8 cellular contexts compared by ENCODE assay signal in the genomic region with DNA sequence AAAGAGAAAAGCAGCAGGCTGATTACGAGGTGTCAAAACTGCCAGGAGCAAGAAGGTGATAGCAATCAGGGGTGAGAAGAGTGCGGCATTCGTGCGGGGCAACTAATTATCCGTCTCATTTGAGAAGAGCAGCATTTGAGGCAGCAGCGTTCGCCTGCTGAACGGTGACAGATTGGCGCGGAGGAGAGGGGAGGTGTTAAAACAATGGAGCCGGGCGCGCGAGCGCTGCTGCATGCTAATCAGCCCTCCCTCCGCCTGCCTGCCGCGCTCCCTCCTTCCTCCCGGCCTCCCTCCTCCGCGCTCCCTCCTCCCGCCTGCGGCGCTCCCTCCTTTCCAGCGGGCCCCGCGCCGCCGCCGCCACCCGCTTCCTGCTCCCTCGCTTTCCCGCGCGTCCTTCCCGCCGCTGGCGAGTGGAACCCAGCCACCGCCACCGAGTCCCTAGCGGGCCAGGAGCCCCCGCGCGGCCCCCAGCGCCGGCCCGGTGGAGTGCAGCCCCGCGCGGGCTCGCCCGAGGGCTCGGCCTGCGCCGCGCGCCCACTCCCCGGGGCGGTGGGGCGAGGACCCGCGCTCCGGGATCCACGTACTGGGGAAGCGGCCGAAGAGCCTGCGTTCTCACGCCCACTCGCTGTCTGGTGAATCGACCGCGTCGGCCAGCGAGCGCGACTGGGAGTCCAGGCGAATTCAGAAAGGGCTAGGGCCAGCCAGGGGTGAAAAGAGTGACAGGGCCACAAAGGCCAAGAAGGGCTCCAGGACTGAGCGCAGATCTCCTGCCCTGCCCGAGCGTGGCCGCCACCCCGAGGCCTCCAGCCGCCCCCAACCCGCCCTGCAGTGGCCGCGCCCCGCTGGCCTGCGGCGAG.
DNase-seq lines count a peak whose midpoint lies in the region; ATAC-seq, FAIRE-seq and TF ChIP-seq lines count a peak whose summit lies in the region.

No MANE protein-coding gene starts in this region.

- H3K9me3 Mint-ChIP-seq in T-helper 1 cell treated with Interleukin-12 subunit alpha and Interleukin-12 subunit beta and Interleukin-4 antibody, amounts not matched to agents 30 μg/mL and 1 μg/mL, for 36 hours, result no peaks in the 10 kb centered on the region
- no peaks in the 10 kb centered on the region for H3K9me3 Mint-ChIP-seq in astrocyte (ENCODE audit: unreplicated experiment)

- H3K27ac ChIP-seq in astrocyte (ENCODE audit: low read depth, low read length), result no peak overlapping the region

- H3K36me3 ChIP-seq in BE2C, result no peaks in the 10 kb centered on the region
- H3K36me3 ChIP-seq in astrocyte (ENCODE audit: insufficient read depth, low read length), result no peaks in the 10 kb centered on the region

- peak overlapping the region; percentile 42 for H3K27ac Mint-ChIP-seq in T-helper 1 cell treated with Interleukin-12 subunit alpha and Interleukin-12 subunit beta and Interleukin-4 antibody, amounts not matched to agents 30 μg/mL and 1 μg/mL, for 36 hours
- peak overlapping the region; percentile 87 for H3K27ac Mint-ChIP-seq in astrocyte (ENCODE audit: unreplicated experiment)

- TF ChIP-seq CTCF in BE2C (IDR thresholded peaks at IDR 0.05; ENCODE audit: low read depth, low read length) (no peak), astrocyte (IDR thresholded peaks at IDR 0.05; ENCODE audit: insufficient read depth, low read depth, low read length) (no peak)

- peak; percentile 41 for DNase-seq in BE2C
- DNase-seq in astrocyte (ENCODE audit: low read depth), result peak; percentile 46
- peak; percentile 31 for DNase-seq in hepatic stellate cell (ENCODE audit: low spot score)
- peak; percentile 76 for DNase-seq in pons (ENCODE audit: low spot score)
- no peak for DNase-seq in NK-92 treated with Interleukin-12 subunit alpha and Interleukin-12 subunit beta, amount 100 ng/mL, for 24 hours (lab: John Stamatoyannopoulos, UW)

- peaks cover 35% of the 10 kb centered on the region for H3K4me1 Mint-ChIP-seq in T-helper 1 cell treated with Interleukin-12 subunit alpha and Interleukin-12 subunit beta and Interleukin-4 antibody, amounts not matched to agents 30 μg/mL and 1 μg/mL, for 36 hours (ENCODE audit: low read depth)
- peaks cover 22% of the 10 kb centered on the region for H3K4me1 Mint-ChIP-seq in astrocyte (ENCODE audit: low read depth, unreplicated experiment)

- H4K20me1 ChIP-seq in astrocyte (ENCODE audit: insufficient read depth, low read length), result no peaks in the 10 kb centered on the region

- FAIRE-seq in astrocyte (lab: Jason Lieb, UNC), result no peak

- peak overlapping the region; percentile 98 for H3K4me2 ChIP-seq in astrocyte (ENCODE audit: low read length)

- H3K27me3 ChIP-seq in BE2C (no peaks in the 10 kb centered on the region), astrocyte (ENCODE audit: insufficient read depth, low read length) (no peaks in the 10 kb centered on the region)

- TF ChIP-seq POLR2A in GM19193 (IDR thresholded peaks at IDR 0.05; ENCODE audit: extremely low read depth, insufficient read depth, insufficient read length), result peak; percentile 28

- peak overlapping the region; percentile 70 for H3K9ac ChIP-seq in astrocyte (ENCODE audit: low read length)

- H2AFZ ChIP-seq in astrocyte (ENCODE audit: low read depth, low read length), result peak overlapping the region; percentile 71

- H3K9me3 ChIP-seq in BE2C (no peaks in the 10 kb centered on the region), astrocyte (ENCODE audit: insufficient read depth, low read depth, low read length) (no peaks in the 10 kb centered on the region)

- ATAC-seq in HG03520 (IDR thresholded peaks at IDR 0.05; ENCODE audit: unreplicated experiment), result peak; percentile 29

- peak overlapping the region; percentile 86 for H3K4me3 Mint-ChIP-seq in T-helper 1 cell treated with Interleukin-12 subunit alpha and Interleukin-12 subunit beta and Interleukin-4 antibody, amounts not matched to agents 30 μg/mL and 1 μg/mL, for 36 hours
- peak overlapping the region; percentile 89 for H3K4me3 Mint-ChIP-seq in astrocyte (ENCODE audit: unreplicated experiment)

- no peaks in the 10 kb centered on the region for H3K27me3 Mint-ChIP-seq in T-helper 1 cell treated with Interleukin-12 subunit alpha and Interleukin-12 subunit beta and Interleukin-4 antibody, amounts not matched to agents 30 μg/mL and 1 μg/mL, for 36 hours (ENCODE audit: low read depth)
- H3K27me3 Mint-ChIP-seq in astrocyte (ENCODE audit: low read depth, unreplicated experiment), result peaks cover 4% of the 10 kb centered on the region

- H3K79me2 ChIP-seq in astrocyte (ENCODE audit: insufficient read depth, low read length), result no peaks in the 10 kb centered on the region

- H3K4me3 ChIP-seq in BE2C (ENCODE audit: low read depth, low read length) (peak overlapping the region; percentile 68), astrocyte (ENCODE audit: insufficient read depth, low read depth, low read length) (peak overlapping the region; percentile 76)

- no peaks in the 10 kb centered on the region for H3K4me1 ChIP-seq in BE2C
- peaks cover 5% of the 10 kb centered on the region for H3K4me1 ChIP-seq in astrocyte (ENCODE audit: insufficient read depth, low read length)

- peaks cover 15% of the 10 kb centered on the region for H3K36me3 Mint-ChIP-seq in T-helper 1 cell treated with Interleukin-12 subunit alpha and Interleukin-12 subunit beta and Interleukin-4 antibody, amounts not matched to agents 30 μg/mL and 1 μg/mL, for 36 hours (ENCODE audit: low read depth)
- no peaks in the 10 kb centered on the region for H3K36me3 Mint-ChIP-seq in astrocyte (ENCODE audit: low read depth, unreplicated experiment)
